Comparison of ENCODE assay signal across 2 cellular contexts in the genomic region with DNA sequence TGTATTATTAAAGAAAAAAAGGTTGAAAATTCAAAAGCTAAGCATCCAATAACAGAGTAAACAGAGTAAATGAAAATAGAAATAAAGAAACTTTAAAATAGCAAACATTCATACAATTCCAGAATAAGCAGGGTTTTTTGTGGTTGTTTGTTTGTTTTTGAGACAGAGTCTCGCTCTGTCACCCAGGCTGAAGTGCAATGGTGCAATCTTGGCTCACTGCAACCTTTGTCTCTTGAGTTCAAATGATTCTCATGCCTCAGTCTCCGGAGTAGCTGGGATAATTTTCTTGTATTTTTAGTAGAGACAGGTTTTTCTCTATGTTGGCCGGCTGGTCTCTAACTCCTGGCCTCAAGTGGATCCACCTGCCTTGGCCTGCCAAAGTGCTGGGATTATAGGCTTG.
TF ChIP-seq lines count a peak whose summit lies in the region.

No MANE protein-coding gene starts in this region.

TF ChIP-seq in WTC11, 78 proteins besides CTCF, POLR2A, EP300 and RAD21:
- TF ChIP-seq GABPB1 (CRISPR knock-in tag; IDR thresholded peaks at IDR 0.05), result 0 out of 2 replicates have a peak, but pooled peaks have one; percentile 16
- no peak for TF ChIP-seq ZNF263 (CRISPR knock-in tag; IDR thresholded peaks at IDR 0.05; ENCODE audit: low read depth)

TF ChIP-seq in HepG2, 621 proteins besides CTCF, POLR2A, EP300 and RAD21 (continues in another document):
- TF ChIP-seq KDM5B (CRISPR knock-in tag; IDR thresholded peaks at IDR 0.05; ENCODE audit: borderline replicate concordance), result no peak
- no peak for TF ChIP-seq ZNF296 (CRISPR knock-in tag; conservative IDR thresholded peaks at IDR 0.05)
- TF ChIP-seq ARNT2 (CRISPR knock-in tag; IDR thresholded peaks at IDR 0.05; ENCODE audit: low read depth), result no peak
- no peak for TF ChIP-seq GABPB1 (CRISPR knock-in tag; IDR thresholded peaks at IDR 0.05)
- no peak for TF ChIP-seq ONECUT2 (CRISPR knock-in tag; IDR thresholded peaks at IDR 0.05)
- TF ChIP-seq, protein P1, sequence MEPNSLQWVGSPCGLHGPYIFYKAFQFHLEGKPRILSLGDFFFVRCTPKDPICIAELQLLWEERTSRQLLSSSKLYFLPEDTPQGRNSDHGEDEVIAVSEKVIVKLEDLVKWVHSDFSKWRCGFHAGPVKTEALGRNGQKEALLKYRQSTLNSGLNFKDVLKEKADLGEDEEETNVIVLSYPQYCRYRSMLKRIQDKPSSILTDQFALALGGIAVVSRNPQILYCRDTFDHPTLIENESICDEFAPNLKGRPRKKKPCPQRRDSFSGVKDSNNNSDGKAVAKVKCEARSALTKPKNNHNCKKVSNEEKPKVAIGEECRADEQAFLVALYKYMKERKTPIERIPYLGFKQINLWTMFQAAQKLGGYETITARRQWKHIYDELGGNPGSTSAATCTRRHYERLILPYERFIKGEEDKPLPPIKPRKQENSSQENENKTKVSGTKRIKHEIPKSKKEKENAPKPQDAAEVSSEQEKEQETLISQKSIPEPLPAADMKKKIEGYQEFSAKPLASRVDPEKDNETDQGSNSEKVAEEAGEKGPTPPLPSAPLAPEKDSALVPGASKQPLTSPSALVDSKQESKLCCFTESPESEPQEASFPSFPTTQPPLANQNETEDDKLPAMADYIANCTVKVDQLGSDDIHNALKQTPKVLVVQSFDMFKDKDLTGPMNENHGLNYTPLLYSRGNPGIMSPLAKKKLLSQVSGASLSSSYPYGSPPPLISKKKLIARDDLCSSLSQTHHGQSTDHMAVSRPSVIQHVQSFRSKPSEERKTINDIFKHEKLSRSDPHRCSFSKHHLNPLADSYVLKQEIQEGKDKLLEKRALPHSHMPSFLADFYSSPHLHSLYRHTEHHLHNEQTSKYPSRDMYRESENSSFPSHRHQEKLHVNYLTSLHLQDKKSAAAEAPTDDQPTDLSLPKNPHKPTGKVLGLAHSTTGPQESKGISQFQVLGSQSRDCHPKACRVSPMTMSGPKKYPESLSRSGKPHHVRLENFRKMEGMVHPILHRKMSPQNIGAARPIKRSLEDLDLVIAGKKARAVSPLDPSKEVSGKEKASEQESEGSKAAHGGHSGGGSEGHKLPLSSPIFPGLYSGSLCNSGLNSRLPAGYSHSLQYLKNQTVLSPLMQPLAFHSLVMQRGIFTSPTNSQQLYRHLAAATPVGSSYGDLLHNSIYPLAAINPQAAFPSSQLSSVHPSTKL (CRISPR knock-in tag; IDR thresholded peaks at IDR 0.05), result peak; percentile 32; the same call in 1 of the 2 replicates
- TF ChIP-seq, protein P2, sequence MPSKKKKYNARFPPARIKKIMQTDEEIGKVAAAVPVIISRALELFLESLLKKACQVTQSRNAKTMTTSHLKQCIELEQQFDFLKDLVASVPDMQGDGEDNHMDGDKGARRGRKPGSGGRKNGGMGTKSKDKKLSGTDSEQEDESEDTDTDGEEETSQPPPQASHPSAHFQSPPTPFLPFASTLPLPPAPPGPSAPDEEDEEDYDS (CRISPR knock-in tag; IDR thresholded peaks at IDR 0.05), result no peak
- no peak for TF ChIP-seq NR2F2 (IDR thresholded peaks at IDR 0.05; ENCODE audit: borderline replicate concordance, low read depth)
- peak; percentile 55; the same call in 1 of the 2 replicates for TF ChIP-seq HNF4G (IDR thresholded peaks at IDR 0.05; ENCODE audit: borderline replicate concordance, low read depth, low read length)
- TF ChIP-seq HNF4G (CRISPR knock-in tag; IDR thresholded peaks at IDR 0.05; ENCODE audit: borderline replicate concordance, low read depth), result no peak
- no peak for TF ChIP-seq FOXP1 (IDR thresholded peaks at IDR 0.05)
- TF ChIP-seq FOXP1 (CRISPR knock-in tag; IDR thresholded peaks at IDR 0.05), result peak; percentile 29; the same call in 1 of the 2 replicates
- no peak for TF ChIP-seq MTF2 (CRISPR knock-in tag; IDR thresholded peaks at IDR 0.05; ENCODE audit: borderline replicate concordance)
- peak; percentile 58 for TF ChIP-seq GATAD2A (CRISPR knock-in tag; IDR thresholded peaks at IDR 0.05)
- no peak for TF ChIP-seq MZF1 (CRISPR knock-in tag; IDR thresholded peaks at IDR 0.05; ENCODE audit: borderline replicate concordance)
- no peak for TF ChIP-seq SOX6 (IDR thresholded peaks at IDR 0.05)
- TF ChIP-seq SOX6 (CRISPR knock-in tag; IDR thresholded peaks at IDR 0.05), result peak; percentile 38; the same call in 1 of the 2 replicates
- TF ChIP-seq, protein P3, sequence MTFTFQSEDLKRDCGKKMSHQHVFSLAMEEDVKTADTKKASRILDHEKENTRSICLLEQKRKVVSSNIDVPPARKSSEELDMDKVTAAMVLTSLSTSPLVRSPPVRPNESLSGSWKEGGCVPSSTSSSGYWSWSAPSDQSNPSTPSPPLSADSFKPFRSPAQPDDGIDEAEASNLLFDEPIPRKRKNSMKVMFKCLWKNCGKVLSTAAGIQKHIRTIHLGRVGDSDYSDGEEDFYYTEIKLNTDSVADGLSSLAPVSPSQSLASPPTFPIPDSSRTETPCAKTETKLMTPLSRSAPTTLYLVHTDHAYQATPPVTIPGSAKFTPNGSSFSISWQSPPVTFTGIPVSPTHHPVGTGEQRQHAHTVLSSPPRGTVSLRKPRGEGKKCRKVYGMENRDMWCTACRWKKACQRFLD (CRISPR knock-in tag; IDR thresholded peaks at IDR 0.05; ENCODE audit: borderline replicate concordance), result no peak
- TF ChIP-seq CEBPB (IDR thresholded peaks at IDR 0.05; ENCODE audit: borderline replicate concordance, low read depth, low read length), result peak; percentile 18; the same call in 1 of the 2 replicates
- no peak for TF ChIP-seq HCFC1 (IDR thresholded peaks at IDR 0.05; ENCODE audit: low read depth, low read length)
- TF ChIP-seq ZNF749 (CRISPR knock-in tag; IDR thresholded peaks at IDR 0.05; ENCODE audit: borderline replicate concordance), result no peak
- no peak for TF ChIP-seq FIP1L1 (IDR thresholded peaks at IDR 0.05; ENCODE audit: borderline replicate concordance, insufficient read depth, low read depth, low read length)
- TF ChIP-seq TCF7 (IDR thresholded peaks at IDR 0.05; ENCODE audit: low read depth), result no peak
- TF ChIP-seq GABPA (IDR thresholded peaks at IDR 0.05; ENCODE audit: low read depth, low read length), result no peak
- no peak for TF ChIP-seq GABPA (CRISPR knock-in tag; IDR thresholded peaks at IDR 0.05; ENCODE audit: low read depth)
- 0 out of 2 replicates have a peak, but pooled peaks have one; percentile 36 for TF ChIP-seq NCOR1 (IDR thresholded peaks at IDR 0.05; ENCODE audit: borderline replicate concordance, low read length)
- no peak for TF ChIP-seq ZNF17 (CRISPR knock-in tag; IDR thresholded peaks at IDR 0.05)
- no peak for TF ChIP-seq U2AF2 (IDR thresholded peaks at IDR 0.05; ENCODE audit: low read depth, low read length)
- no peak for TF ChIP-seq FOXK1 (CRISPR knock-in tag; IDR thresholded peaks at IDR 0.05; ENCODE audit: borderline replicate concordance, low read depth)
- peak; percentile 67 for TF ChIP-seq HNF4A (CRISPR knock-in tag; IDR thresholded peaks at IDR 0.05)
- TF ChIP-seq ZNF572 (CRISPR knock-in tag; IDR thresholded peaks at IDR 0.05), result no peak
- no peak for TF ChIP-seq SALL2 (CRISPR knock-in tag; IDR thresholded peaks at IDR 0.05)
- TF ChIP-seq, protein P4, sequence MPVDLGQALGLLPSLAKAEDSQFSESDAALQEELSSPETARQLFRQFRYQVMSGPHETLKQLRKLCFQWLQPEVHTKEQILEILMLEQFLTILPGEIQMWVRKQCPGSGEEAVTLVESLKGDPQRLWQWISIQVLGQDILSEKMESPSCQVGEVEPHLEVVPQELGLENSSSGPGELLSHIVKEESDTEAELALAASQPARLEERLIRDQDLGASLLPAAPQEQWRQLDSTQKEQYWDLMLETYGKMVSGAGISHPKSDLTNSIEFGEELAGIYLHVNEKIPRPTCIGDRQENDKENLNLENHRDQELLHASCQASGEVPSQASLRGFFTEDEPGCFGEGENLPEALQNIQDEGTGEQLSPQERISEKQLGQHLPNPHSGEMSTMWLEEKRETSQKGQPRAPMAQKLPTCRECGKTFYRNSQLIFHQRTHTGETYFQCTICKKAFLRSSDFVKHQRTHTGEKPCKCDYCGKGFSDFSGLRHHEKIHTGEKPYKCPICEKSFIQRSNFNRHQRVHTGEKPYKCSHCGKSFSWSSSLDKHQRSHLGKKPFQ (CRISPR knock-in tag; IDR thresholded peaks at IDR 0.05; ENCODE audit: insufficient replicate concordance), result no peak
- no peak for TF ChIP-seq ZSCAN9 (CRISPR knock-in tag; IDR thresholded peaks at IDR 0.05; ENCODE audit: borderline replicate concordance)
- TF ChIP-seq, protein P5, sequence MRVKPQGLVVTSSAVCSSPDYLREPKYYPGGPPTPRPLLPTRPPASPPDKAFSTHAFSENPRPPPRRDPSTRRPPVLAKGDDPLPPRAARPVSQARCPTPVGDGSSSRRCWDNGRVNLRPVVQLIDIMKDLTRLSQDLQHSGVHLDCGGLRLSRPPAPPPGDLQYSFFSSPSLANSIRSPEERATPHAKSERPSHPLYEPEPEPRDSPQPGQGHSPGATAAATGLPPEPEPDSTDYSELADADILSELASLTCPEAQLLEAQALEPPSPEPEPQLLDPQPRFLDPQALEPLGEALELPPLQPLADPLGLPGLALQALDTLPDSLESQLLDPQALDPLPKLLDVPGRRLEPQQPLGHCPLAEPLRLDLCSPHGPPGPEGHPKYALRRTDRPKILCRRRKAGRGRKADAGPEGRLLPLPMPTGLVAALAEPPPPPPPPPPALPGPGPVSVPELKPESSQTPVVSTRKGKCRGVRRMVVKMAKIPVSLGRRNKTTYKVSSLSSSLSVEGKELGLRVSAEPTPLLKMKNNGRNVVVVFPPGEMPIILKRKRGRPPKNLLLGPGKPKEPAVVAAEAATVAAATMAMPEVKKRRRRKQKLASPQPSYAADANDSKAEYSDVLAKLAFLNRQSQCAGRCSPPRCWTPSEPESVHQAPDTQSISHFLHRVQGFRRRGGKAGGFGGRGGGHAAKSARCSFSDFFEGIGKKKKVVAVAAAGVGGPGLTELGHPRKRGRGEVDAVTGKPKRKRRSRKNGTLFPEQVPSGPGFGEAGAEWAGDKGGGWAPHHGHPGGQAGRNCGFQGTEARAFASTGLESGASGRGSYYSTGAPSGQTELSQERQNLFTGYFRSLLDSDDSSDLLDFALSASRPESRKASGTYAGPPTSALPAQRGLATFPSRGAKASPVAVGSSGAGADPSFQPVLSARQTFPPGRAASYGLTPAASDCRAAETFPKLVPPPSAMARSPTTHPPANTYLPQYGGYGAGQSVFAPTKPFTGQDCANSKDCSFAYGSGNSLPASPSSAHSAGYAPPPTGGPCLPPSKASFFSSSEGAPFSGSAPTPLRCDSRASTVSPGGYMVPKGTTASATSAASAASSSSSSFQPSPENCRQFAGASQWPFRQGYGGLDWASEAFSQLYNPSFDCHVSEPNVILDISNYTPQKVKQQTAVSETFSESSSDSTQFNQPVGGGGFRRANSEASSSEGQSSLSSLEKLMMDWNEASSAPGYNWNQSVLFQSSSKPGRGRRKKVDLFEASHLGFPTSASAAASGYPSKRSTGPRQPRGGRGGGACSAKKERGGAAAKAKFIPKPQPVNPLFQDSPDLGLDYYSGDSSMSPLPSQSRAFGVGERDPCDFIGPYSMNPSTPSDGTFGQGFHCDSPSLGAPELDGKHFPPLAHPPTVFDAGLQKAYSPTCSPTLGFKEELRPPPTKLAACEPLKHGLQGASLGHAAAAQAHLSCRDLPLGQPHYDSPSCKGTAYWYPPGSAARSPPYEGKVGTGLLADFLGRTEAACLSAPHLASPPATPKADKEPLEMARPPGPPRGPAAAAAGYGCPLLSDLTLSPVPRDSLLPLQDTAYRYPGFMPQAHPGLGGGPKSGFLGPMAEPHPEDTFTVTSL (CRISPR knock-in tag; IDR thresholded peaks at IDR 0.05; ENCODE audit: borderline replicate concordance), result peak; percentile 38; the same call in 1 of the 2 replicates
- TF ChIP-seq RCOR2 (CRISPR knock-in tag; IDR thresholded peaks at IDR 0.05), result no peak
- TF ChIP-seq CEBPG (CRISPR knock-in tag; IDR thresholded peaks at IDR 0.05), result peak; percentile 74
- TF ChIP-seq SOX13 (IDR thresholded peaks at IDR 0.05), result no peak
- peak in 1 of 2 experiments; percentile 35; a peak in 1 of 4 replicates for TF ChIP-seq SOX13 (CRISPR knock-in tag; conservative IDR thresholded peaks at IDR 0.05 in 1 of 2, IDR thresholded peaks at IDR 0.05 in 1 of 2)
- TF ChIP-seq, protein P6, sequence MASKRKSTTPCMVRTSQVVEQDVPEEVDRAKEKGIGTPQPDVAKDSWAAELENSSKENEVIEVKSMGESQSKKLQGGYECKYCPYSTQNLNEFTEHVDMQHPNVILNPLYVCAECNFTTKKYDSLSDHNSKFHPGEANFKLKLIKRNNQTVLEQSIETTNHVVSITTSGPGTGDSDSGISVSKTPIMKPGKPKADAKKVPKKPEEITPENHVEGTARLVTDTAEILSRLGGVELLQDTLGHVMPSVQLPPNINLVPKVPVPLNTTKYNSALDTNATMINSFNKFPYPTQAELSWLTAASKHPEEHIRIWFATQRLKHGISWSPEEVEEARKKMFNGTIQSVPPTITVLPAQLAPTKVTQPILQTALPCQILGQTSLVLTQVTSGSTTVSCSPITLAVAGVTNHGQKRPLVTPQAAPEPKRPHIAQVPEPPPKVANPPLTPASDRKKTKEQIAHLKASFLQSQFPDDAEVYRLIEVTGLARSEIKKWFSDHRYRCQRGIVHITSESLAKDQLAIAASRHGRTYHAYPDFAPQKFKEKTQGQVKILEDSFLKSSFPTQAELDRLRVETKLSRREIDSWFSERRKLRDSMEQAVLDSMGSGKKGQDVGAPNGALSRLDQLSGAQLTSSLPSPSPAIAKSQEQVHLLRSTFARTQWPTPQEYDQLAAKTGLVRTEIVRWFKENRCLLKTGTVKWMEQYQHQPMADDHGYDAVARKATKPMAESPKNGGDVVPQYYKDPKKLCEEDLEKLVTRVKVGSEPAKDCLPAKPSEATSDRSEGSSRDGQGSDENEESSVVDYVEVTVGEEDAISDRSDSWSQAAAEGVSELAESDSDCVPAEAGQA (IDR thresholded peaks at IDR 0.05; ENCODE audit: low read depth), result no peak
- TF ChIP-seq, protein P6 (CRISPR knock-in tag; IDR thresholded peaks at IDR 0.05; ENCODE audit: borderline replicate concordance), result no peak
